In the genomic region with DNA sequence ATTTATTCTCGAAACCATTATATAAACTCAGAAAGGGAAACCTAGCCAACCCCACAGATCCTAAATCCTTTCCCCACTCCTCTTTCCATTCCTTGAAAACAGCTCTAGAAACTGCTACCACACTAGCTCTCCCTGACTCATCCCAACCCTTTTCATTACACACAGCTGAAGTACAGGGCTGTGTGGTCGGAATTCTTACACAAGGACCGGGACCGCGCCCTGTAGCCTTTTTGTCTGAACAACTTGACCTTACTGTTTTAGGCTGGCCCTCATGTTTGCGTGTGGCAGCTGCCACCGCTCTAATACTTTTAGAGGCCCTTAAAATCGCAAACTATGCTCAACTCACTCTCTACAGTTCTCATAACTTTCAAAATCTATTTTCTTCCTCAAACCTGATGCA, we compare ENCODE assay signal across 9 cellular contexts. TPM values are rescaled to one million over a fixed set of nuclear protein-coding genes. Genes with fewer than 3 reads are reported as not detected.
"Had no signal": no experiment of that assay in that cellular context is flagged by ENCODE, and none has a peak within 500 bp of the region (broad histone marks: within the 10 kb centered on the region; RNA-seq: fewer than 3 reads in every experiment).

No MANE protein-coding gene starts in this region.

RNA-seq across cellular contexts. Expression of gene THRSP, which starts 20.8 kb away (rescaled TPM):
- total RNA-seq: chondrocyte; endodermal cell; epithelial cell of proximal tubule; esophagus muscularis mucosa; frontal cortex; naive thymus-derived CD8-positive, alpha-beta T cell; osteocyte; prostate gland; uterus had no signal
- polyA plus RNA-seq: naive thymus-derived CD8-positive, alpha-beta T cell had no signal
